In genomic region chr15:69643971-69644370, GRCh38 we compare ENCODE assay signal across 22 cellular contexts.
"Had no signal": no experiment of that assay in that cellular context is flagged by ENCODE, and none has a peak within 500 bp of the region (broad histone marks: within the 10 kb centered on the region; RNA-seq: fewer than 3 reads in every experiment).

No MANE protein-coding gene starts in this region.

- H3K4me3 Mint-ChIP-seq: dendritic cell treated with granulocyte-macrophage colony-stimulating factor and Interleukin-4, amounts not matched to agents 40 ng/mL and 50 ng/mL, for 4 days; effector memory CD8-positive, alpha-beta T cell; endodermal cell had no signal

- H3K9me3 ChIP-seq: colonic mucosa, esophagus squamous epithelium had no signal

- H3K4me1 ChIP-seq: colonic mucosa, foreskin keratinocyte, gastrocnemius medialis, gastroesophageal sphincter had no signal

- H3K27ac ChIP-seq: colonic mucosa, coronary artery, dorsolateral prefrontal cortex, epithelial cell of prostate, esophagus muscularis mucosa, esophagus squamous epithelium, foreskin keratinocyte, gastrocnemius medialis, gastroesophageal sphincter, heart left ventricle, heart right ventricle had no signal

- H3K27ac Mint-ChIP-seq: dendritic cell treated with granulocyte-macrophage colony-stimulating factor and Interleukin-4, amounts not matched to agents 40 ng/mL and 50 ng/mL, for 4 days; endodermal cell had no signal

- H3K9me3 Mint-ChIP-seq: effector memory CD8-positive, alpha-beta T cell had no signal

- DNase-seq: cortex of kidney; dermis blood vessel endothelial cell; dorsolateral prefrontal cortex; effector CD4-positive, alpha-beta T cell; effector CD8-positive, alpha-beta T cell; effector memory CD4-positive, alpha-beta T cell; effector memory CD8-positive, alpha-beta T cell; erythroblast; esophagus squamous epithelium; foreskin fibroblast; foreskin keratinocyte; foreskin melanocyte; gastrocnemius medialis; heart left ventricle; heart right ventricle had no signal

- H3K4me3 ChIP-seq: colonic mucosa, coronary artery, dorsolateral prefrontal cortex, esophagus muscularis mucosa, esophagus squamous epithelium, gastrocnemius medialis, gastroesophageal sphincter, heart left ventricle, heart right ventricle had no signal

- H3K36me3 ChIP-seq: colonic mucosa, esophagus muscularis mucosa, esophagus squamous epithelium, gastrocnemius medialis, gastroesophageal sphincter, heart left ventricle, heart right ventricle had no signal
